Comparison of ENCODE assay signal across 8 cellular contexts in genomic region chr7:141654551-141654950, GRCh38. TPM values are rescaled to one million over a fixed set of nuclear protein-coding genes. Genes with fewer than 3 reads are reported as not detected.
DNase-seq lines count a peak whose midpoint lies in the region; ATAC-seq and TF ChIP-seq lines count a peak whose summit lies in the region.

No MANE protein-coding gene starts in this region.

- H3K4me3 ChIP-seq in AG09309 (ENCODE audit: control insufficient read depth, low read depth, low read length) (no peak overlapping the region), WI38 (ENCODE audit: low read depth, low read length) (no peak overlapping the region)

- peaks cover 7% of the 10 kb centered on the region for H3K36me3 Mint-ChIP-seq in chondrocyte (ENCODE audit: low read depth)

- TF ChIP-seq CTCF in AG09309 (IDR thresholded peaks at IDR 0.05; ENCODE audit: control insufficient read depth, insufficient read depth, low read depth, low read length, missing control alignments) (peak; percentile 74), WI38 (IDR thresholded peaks at IDR 0.05; ENCODE audit: low read depth, low read length) (peak; percentile 76), chondrocyte (IDR thresholded peaks at IDR 0.05) (peak; percentile 80)

- H3K4me1 Mint-ChIP-seq in chondrocyte (ENCODE audit: low read depth), result peaks cover 14% of the 10 kb centered on the region

- H3K27ac Mint-ChIP-seq in chondrocyte (ENCODE audit: unreplicated experiment), result peak overlapping the region; percentile 63

- H3K27me3 Mint-ChIP-seq in chondrocyte (ENCODE audit: low read depth), result no peaks in the 10 kb centered on the region

- peak; percentile 88 for ATAC-seq in GM18870 (IDR thresholded peaks at IDR 0.05; ENCODE audit: unreplicated experiment)
- peak; percentile 78 for ATAC-seq in HG03103 (IDR thresholded peaks at IDR 0.05; ENCODE audit: low read depth, unreplicated experiment)

- H3K4me3 Mint-ChIP-seq in chondrocyte (ENCODE audit: unreplicated experiment), result no peak overlapping the region

- DNase-seq in AG09309 (ENCODE audit: low read depth), result peak; percentile 10
- DNase-seq in NCI-H2196 (lab: John Stamatoyannopoulos, UW; ENCODE audit: unreplicated experiment), result peak; percentile 66
- DNase-seq in chondrocyte (ENCODE audit: low spot score), result no peak
- DNase-seq in left kidney (ENCODE audit: low read depth, low spot score), result peak; percentile 92
- peak; percentile 34 for DNase-seq in stimulated activated CD8-positive, alpha-beta memory T cell treated with anti-CD3 and anti-CD28 coated beads, Interleukin-15, amount 100 ng/mL, for 1 hour (ENCODE audit: low read depth)

- H3K9me3 Mint-ChIP-seq in chondrocyte (ENCODE audit: low read depth), result no peaks in the 10 kb centered on the region

RNA-seq across cellular contexts. Expression of gene DENND11, which starts 47.4 kb away (rescaled TPM):
- total RNA-seq in chondrocyte, result 8.0 to 9.2 TPM (median 8.5 TPM) in 3 replicates

RNA-seq across cellular contexts. Expression of gene WEE2, which starts 53.6 kb away (rescaled TPM):
- total RNA-seq in chondrocyte, result not detected in 3 replicates
